In the genomic region with DNA sequence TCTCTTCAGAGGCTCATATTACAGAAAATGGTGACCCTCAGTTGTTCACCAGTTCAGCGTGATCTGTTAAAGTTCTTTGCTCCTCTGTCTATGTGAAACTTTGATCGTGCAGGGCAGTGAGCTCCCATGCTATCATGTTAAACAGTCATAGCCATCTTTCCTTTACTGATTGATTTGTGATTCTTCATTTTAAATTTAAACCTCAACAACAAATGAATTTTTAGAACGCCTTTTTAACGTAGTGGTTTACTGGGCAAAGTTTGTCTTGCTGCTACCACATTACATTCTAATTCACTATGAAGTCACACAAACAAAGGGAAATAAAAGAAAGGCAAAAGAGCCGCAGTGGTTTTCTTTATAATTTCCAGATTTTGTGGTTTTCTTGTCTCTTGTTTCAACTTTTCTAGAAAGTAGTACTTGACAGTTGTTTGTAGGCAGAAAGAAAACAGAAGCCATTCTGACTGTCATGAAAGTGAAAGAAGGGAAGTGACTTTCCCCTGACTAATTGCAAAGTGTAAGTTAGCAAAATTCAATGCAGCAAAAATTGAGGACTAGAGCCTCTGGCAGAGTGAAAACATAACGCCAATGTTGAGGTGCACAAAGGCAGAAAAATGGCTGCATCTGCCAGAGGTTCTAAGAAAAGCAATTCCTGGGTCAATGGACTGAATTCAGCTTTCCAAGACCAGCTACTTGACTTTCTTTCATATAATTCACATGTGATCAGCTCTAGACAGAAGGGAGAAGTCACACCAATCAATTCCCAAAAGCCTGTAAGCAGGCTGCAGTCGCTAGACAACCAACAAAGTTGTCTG, we compare ENCODE assay signal across 9 cellular contexts. TPM values are rescaled to one million over a fixed set of nuclear protein-coding genes. Genes with fewer than 3 reads are reported as not detected.
A peak's percentile ranks its signal among the peaks of the same experiment; 100 is the strongest.
DNase-seq lines count a peak whose midpoint lies in the region; ATAC-seq and TF ChIP-seq lines count a peak whose summit lies in the region.
"Had no signal": no experiment of that assay in that cellular context is flagged by ENCODE, and none has a peak within 500 bp of the region (broad histone marks: within the 10 kb centered on the region; RNA-seq: fewer than 3 reads in every experiment).

No MANE protein-coding gene starts in this region.

- WGBS in upper lobe of left lung, 2 donors, result 64 to 68% methylated on average over 7 of the region's 7 CpGs

- no peak for TF ChIP-seq POLR2A in upper lobe of left lung (IDR thresholded peaks at IDR 0.05)

- H3K27me3 ChIP-seq in lower lobe of right lung (ENCODE audit: low read depth) (no peaks in the 10 kb centered on the region), WERI-Rb-1 (ENCODE audit: insufficient read depth, low read depth, severe bottlenecking) (peaks cover 37% of the 10 kb centered on the region), upper lobe of left lung (no peaks in the 10 kb centered on the region)
- H3K27me3 ChIP-seq: neutrophil had no signal

- H3K4me1 ChIP-seq in lower lobe of right lung (no peaks in the 10 kb centered on the region), upper lobe of left lung (no peaks in the 10 kb centered on the region)

- intact Hi-C loops in lower lobe of right lung (cut with DNase I), result no loop called here

- H3K9me3 ChIP-seq in lower lobe of right lung (no peaks in the 10 kb centered on the region), WERI-Rb-1 (ENCODE audit: severe bottlenecking) (no peaks in the 10 kb centered on the region), upper lobe of left lung (no peaks in the 10 kb centered on the region)
- H3K9me3 ChIP-seq: neutrophil had no signal

- ATAC-seq in GM18502 (IDR thresholded peaks at IDR 0.05; ENCODE audit: poor library complexity, unreplicated experiment) (peak; percentile 94), GM21529 (IDR thresholded peaks at IDR 0.05; ENCODE audit: unreplicated experiment) (peak; percentile 92), HG03571 (IDR thresholded peaks at IDR 0.05; ENCODE audit: unreplicated experiment) (peak; percentile 86), lower lobe of right lung (no peak), upper lobe of left lung (ENCODE audit: low FRiP score in 2 of 2) (no peak)

- H3K4me3 ChIP-seq in lower lobe of right lung (no peak overlapping the region), WERI-Rb-1 (ENCODE audit: low read depth, low read length) (no peak overlapping the region), upper lobe of left lung (no peak overlapping the region)

- no peak for TF ChIP-seq EP300 in upper lobe of left lung (IDR thresholded peaks at IDR 0.05)

- no peaks in the 10 kb centered on the region for H3K36me3 ChIP-seq in lower lobe of right lung
- H3K36me3 ChIP-seq in WERI-Rb-1, result no peaks in the 10 kb centered on the region
- H3K36me3 ChIP-seq in upper lobe of left lung, result no peaks in the 10 kb centered on the region
- H3K36me3 ChIP-seq: neutrophil had no signal

- TF ChIP-seq CTCF in lower lobe of right lung (IDR thresholded peaks at IDR 0.05), result no peak
- TF ChIP-seq CTCF in WERI-Rb-1 (IDR thresholded peaks at IDR 0.05; ENCODE audit: low read depth, low read length), result no peak
- no peak for TF ChIP-seq CTCF in upper lobe of left lung (IDR thresholded peaks at IDR 0.05)

- DNase-seq in lower lobe of right lung, result no peak
- DNase-seq in NCI-H345 treated with DMSO at 0.1 percent for 48 hours (lab: John Stamatoyannopoulos, UW; ENCODE audit: unreplicated experiment), result no peak
- DNase-seq in HuH-7.5 (ENCODE audit: low spot score), result no peak
- DNase-seq in WERI-Rb-1, result no peak
- no peak for DNase-seq in upper lobe of left lung

- H3K27ac ChIP-seq in lower lobe of right lung, result peak overlapping the region; percentile 7
- no peak overlapping the region for H3K27ac ChIP-seq in WERI-Rb-1
- H3K27ac ChIP-seq in upper lobe of left lung, result no peak overlapping the region
- H3K27ac ChIP-seq: neutrophil had no signal

RNA-seq across cellular contexts. Expression of a gene that starts 7.0 kb away (rescaled TPM):
- total RNA-seq in lower lobe of right lung, result not detected
- not detected for total RNA-seq in upper lobe of left lung

RNA-seq across cellular contexts. Expression of a gene that starts 10.2 kb away (rescaled TPM):
- total RNA-seq in lower lobe of right lung, result 1.1 TPM
- total RNA-seq in upper lobe of left lung, result not detected

RNA-seq across cellular contexts. Expression of a gene that starts 22.5 kb away (rescaled TPM):
- total RNA-seq in lower lobe of right lung, result 22.7 TPM
- total RNA-seq in upper lobe of left lung, result 10 to 100 TPM; 14.6 to 23.7 (median 19.5) TPM

RNA-seq across cellular contexts. Expression of a gene that starts 27.5 kb away (rescaled TPM):
- total RNA-seq in lower lobe of right lung, result not detected
- total RNA-seq in upper lobe of left lung, result not detected

RNA-seq across cellular contexts. Expression of a gene that starts 51.2 kb away (rescaled TPM):
- total RNA-seq in lower lobe of right lung (not detected), upper lobe of left lung (not detected)

Comparison
In these comparisons a context has a peak if more than half of its experiments do, and no peak if none do; other contexts are left out.
1. ATAC-seq: peak in GM18502 (single experiment), GM21529 (single experiment) and HG03571 (single experiment); none in lower lobe of right lung (0 of 2) and upper lobe of left lung (0 of 2).